Comparison of ENCODE assay signal across 11 cellular contexts in genomic region chr3:142232340-142232739, GRCh38.
"Had no signal": no experiment of that assay in that cellular context is flagged by ENCODE, and none has a peak within 500 bp of the region (broad histone marks: within the 10 kb centered on the region; RNA-seq: fewer than 3 reads in every experiment).

No MANE protein-coding gene starts in this region.

- DNase-seq: GM23248, H9, HCEC 1CT, HFFc6, IMR-90, Karpas-422, KBM-7 had no signal

- H3K27ac ChIP-seq: GM23248, HL-60, KMS-11 had no signal

- H3K9ac ChIP-seq: GM23248, KMS-11 had no signal

- H3K27ac Mint-ChIP-seq: H9, HFFc6 had no signal

- FAIRE-seq: H1, H54 had no signal

- H3K4me3 ChIP-seq: GM23248 had no signal

- H3K4me2 ChIP-seq: KMS-11 had no signal

- H2AFZ ChIP-seq: GM23248 had no signal

- H3K4me3 Mint-ChIP-seq: H9, HFFc6 had no signal
